21 cellular contexts compared by ENCODE assay signal in the genomic region with DNA sequence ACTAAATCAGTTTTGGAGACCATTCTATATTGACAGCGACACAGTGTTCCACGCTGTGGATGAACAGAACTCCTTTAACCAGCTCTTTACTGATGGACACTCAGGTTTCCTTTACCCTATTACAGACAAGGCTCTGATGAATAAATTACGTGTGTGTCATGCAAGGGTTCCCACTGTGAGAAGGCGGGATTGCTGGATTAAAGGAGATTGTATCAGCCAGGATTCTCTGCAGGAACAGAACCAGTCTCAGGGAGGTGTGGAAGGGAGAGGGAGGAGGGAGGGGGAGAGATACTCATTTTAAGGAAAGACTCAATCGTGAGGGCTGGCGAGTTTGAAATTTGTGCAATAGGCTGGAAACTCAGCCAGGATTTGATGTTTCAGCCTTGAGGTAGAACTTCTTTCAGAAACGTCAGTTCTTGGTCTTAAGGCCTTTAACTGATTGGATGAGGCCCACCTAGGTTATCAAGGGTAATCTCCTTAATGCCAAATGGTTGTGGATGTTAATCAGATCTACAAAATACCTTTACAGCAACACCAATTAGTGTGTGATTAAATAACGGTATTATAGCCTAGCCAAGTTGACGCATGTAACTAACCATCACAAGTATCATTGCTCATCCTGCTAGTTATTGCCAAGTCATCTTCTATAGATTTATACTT.
DNase-seq lines count a peak whose midpoint lies in the region; ATAC-seq, FAIRE-seq and TF ChIP-seq lines count a peak whose summit lies in the region.
"Had no signal": no experiment of that assay in that cellular context is flagged by ENCODE, and none has a peak within 500 bp of the region (broad histone marks: within the 10 kb centered on the region; RNA-seq: fewer than 3 reads in every experiment).

No MANE protein-coding gene starts in this region.

- in situ Hi-C loops in K562 (cut with MboI) = loop anchor here (25.0 kb wide), 1 partner anchor 1261 kb away; no protein-coding TSS in a partner anchor

- DNase-seq in EH (ENCODE audit: low read depth) (peak; percentile 21), HEK293T (ENCODE audit: extremely low spot score) (no peak), K562 (ENCODE audit: extremely low read depth in 1 of 4, low spot score in 3 of 4) (no peak), osteoblast (ENCODE audit: insufficient read length, low spot score, missing footprints) (peak; percentile 65), NOMO-1 treated with DMSO at 0.1 percent for 48 hours (lab: John Stamatoyannopoulos, UW; ENCODE audit: unreplicated experiment) (no peak)
- DNase-seq: Calu3, DMS79 treated with DMSO at 0.1 percent for 48 hours, HFFc6, NCI-H1092 treated with DMSO at 0.1 percent for 48 hours, NCI-H1436, NCI-H187, NCI-H2081 treated with DMSO at 0.1 percent for 48 hours, NCI-H524, NCI-H774, Right ventricle myocardium superior, RPMI8226, T-cell had no signal

- no peak overlapping the region for H2AFZ ChIP-seq in K562 (ENCODE audit: low read depth, low read length)
- H2AFZ ChIP-seq in osteoblast (ENCODE audit: low read length) = no peak overlapping the region

- H3K4me3 ChIP-seq in K562 (no peak overlapping the region), osteoblast (ENCODE audit: insufficient read depth, low read length) (no peak overlapping the region), gastroesophageal sphincter (no peak overlapping the region)

- POLR2A ChIA-PET in HEK293T (lab: Yijun Ruan, JAX) = no interaction called here
- POLR2A ChIA-PET in K562 (lab: Yijun Ruan, JAX) = interaction anchor here (0.6 kb wide), 1 partner anchor 387 kb away, joined by 3 read pairs; no protein-coding TSS in a partner anchor

- H3K9ac ChIP-seq in K562 (ENCODE audit: insufficient read depth in 1 of 2, low read depth in 2 of 2, low read length in 2 of 2) = no peak overlapping the region

- H3K4me2 ChIP-seq in K562 (ENCODE audit: insufficient read depth, low read length) (no peak overlapping the region), osteoblast (ENCODE audit: insufficient read depth, low read length) (no peak overlapping the region)

- TF ChIP-seq POLR2A in K562 (conservative IDR thresholded peaks at IDR 0.05) (no peak), gastroesophageal sphincter (IDR thresholded peaks at IDR 0.05) (no peak)

- H3K27me3 ChIP-seq in K562 (ENCODE audit: control insufficient read depth in 2 of 2, insufficient read depth in 2 of 2, low read length in 2 of 2) = peaks cover 0 to 8% of the 10 kb centered on the region in 2 experiments; a peak in 1 of 5 replicates
- H3K27me3 ChIP-seq in osteoblast (ENCODE audit: insufficient read depth, low read length) = no peaks in the 10 kb centered on the region
- H3K27me3 ChIP-seq in gastroesophageal sphincter = no peaks in the 10 kb centered on the region

- intact Hi-C loops in K562 (cut with micrococcal nuclease) = no loop called here

- no TSS peak for BruUV-seq in K562 (replicated peaks; lab: Mats Ljungman, UMichigan)

- no peak for FAIRE-seq in K562 (lab: Jason Lieb, UNC)
- FAIRE-seq: GM12892, H54 had no signal

- WGBS in K562 (ENCODE audit: insufficient coverage, low coverage, missing lambda C conversion rate) = 11% methylated on average over 9 of the region's 9 CpGs
- 81 to 88% methylated on average over 7 to 9 of the region's 9 CpGs for WGBS in gastroesophageal sphincter (ENCODE audit: low coverage in 1 of 2), 2 donors

- H4K20me1 ChIP-seq in K562 (replicated peaks; ENCODE audit: control insufficient read depth, insufficient read depth, low read length) (no peaks in the 10 kb centered on the region), osteoblast (ENCODE audit: insufficient read depth, low read length) (no peaks in the 10 kb centered on the region)

- CTCF ChIA-PET in HEK293T (lab: Yijun Ruan, JAX) = no interaction called here
- CTCF ChIA-PET in K562 (lab: Yijun Ruan, JAX; ENCODE audit: low intra/inter-chr PET ratio) = no interaction called here

- ATAC-seq in K562 (no peak), GM18861 (IDR thresholded peaks at IDR 0.05; ENCODE audit: unreplicated experiment) (no peak), gastroesophageal sphincter (no peak)
- ATAC-seq: T-cell had no signal

- H3K27ac ChIP-seq in K562 (ENCODE audit: extremely low read depth, low read depth, low read length) (no peak overlapping the region), osteoblast (ENCODE audit: low read depth, low read length) (no peak overlapping the region), gastroesophageal sphincter (no peak overlapping the region)

- TF ChIP-seq EP300 in K562 (IDR thresholded peaks at IDR 0.05; ENCODE audit: low read length) (no peak), gastroesophageal sphincter (IDR thresholded peaks at IDR 0.05) (no peak)

- no peaks in the 10 kb centered on the region for H3K36me3 ChIP-seq in K562 (ENCODE audit: control insufficient read depth, insufficient read depth, low read length)
- no peaks in the 10 kb centered on the region for H3K36me3 ChIP-seq in osteoblast (ENCODE audit: insufficient read depth, low read length)
- H3K36me3 ChIP-seq in gastroesophageal sphincter = no peaks in the 10 kb centered on the region

- H3K9me3 ChIP-seq in K562 (replicated peaks; ENCODE audit: control insufficient read depth, insufficient read depth, low read depth, low read length) (0 out of 2 replicates have a peak, but pooled peaks cover 2% of the 10 kb centered on the region), osteoblast (ENCODE audit: low read depth, low read length) (peaks cover 6% of the 10 kb centered on the region), gastroesophageal sphincter (peaks cover 0 to 10% (median 0%) of the 10 kb centered on the region in 3 donors)

- H3K4me1 ChIP-seq in K562 (replicated peaks in 1 of 2; ENCODE audit: control insufficient read depth in 2 of 2, insufficient read depth in 2 of 2, low read length in 2 of 2) = no peaks in the 10 kb centered on the region
- H3K4me1 ChIP-seq in osteoblast (ENCODE audit: insufficient read depth, low read length) = peaks cover 17% of the 10 kb centered on the region
- H3K4me1 ChIP-seq in gastroesophageal sphincter = no peaks in the 10 kb centered on the region

- H3K9me1 ChIP-seq in K562 (ENCODE audit: control insufficient read depth, insufficient read depth, low read length) = no peaks in the 10 kb centered on the region

- H3K79me2 ChIP-seq in K562 (ENCODE audit: control insufficient read depth, insufficient read depth, low read length) (no peaks in the 10 kb centered on the region), osteoblast (ENCODE audit: insufficient read depth, low read length) (no peaks in the 10 kb centered on the region)

- no peak for TF ChIP-seq RAD21 in K562 (CRISPR knock-in tag; conservative IDR thresholded peaks at IDR 0.05 in 1 of 2, IDR thresholded peaks at IDR 0.05 in 1 of 2)

- TF ChIP-seq CTCF in K562 (IDR thresholded peaks at IDR 0.05 in 2 of 3, conservative IDR thresholded peaks at IDR 0.05 in 1 of 3; ENCODE audit: insufficient read depth in 2 of 3, low read depth in 1 of 3, low read length in 3 of 3) = no peak
- TF ChIP-seq CTCF in osteoblast (IDR thresholded peaks at IDR 0.05; ENCODE audit: extremely low read depth, low read depth, low read length) = no peak
- no peak for TF ChIP-seq CTCF in gastroesophageal sphincter (IDR thresholded peaks at IDR 0.05)

TF ChIP-seq in HEK293T, 16 proteins besides CTCF, POLR2A, EP300 and RAD21:
- no peak for TF ChIP-seq ELF4 (IDR thresholded peaks at IDR 0.05)
- TF ChIP-seq, protein P1, sequence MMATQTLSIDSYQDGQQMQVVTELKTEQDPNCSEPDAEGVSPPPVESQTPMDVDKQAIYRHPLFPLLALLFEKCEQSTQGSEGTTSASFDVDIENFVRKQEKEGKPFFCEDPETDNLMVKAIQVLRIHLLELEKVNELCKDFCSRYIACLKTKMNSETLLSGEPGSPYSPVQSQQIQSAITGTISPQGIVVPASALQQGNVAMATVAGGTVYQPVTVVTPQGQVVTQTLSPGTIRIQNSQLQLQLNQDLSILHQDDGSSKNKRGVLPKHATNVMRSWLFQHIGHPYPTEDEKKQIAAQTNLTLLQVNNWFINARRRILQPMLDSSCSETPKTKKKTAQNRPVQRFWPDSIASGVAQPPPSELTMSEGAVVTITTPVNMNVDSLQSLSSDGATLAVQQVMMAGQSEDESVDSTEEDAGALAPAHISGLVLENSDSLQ (IDR thresholded peaks at IDR 0.05) = peak; percentile 49

TF ChIP-seq in K562, 482 proteins besides CTCF, POLR2A, EP300 and RAD21 (continues in another document):
- TF ChIP-seq, protein P2, sequence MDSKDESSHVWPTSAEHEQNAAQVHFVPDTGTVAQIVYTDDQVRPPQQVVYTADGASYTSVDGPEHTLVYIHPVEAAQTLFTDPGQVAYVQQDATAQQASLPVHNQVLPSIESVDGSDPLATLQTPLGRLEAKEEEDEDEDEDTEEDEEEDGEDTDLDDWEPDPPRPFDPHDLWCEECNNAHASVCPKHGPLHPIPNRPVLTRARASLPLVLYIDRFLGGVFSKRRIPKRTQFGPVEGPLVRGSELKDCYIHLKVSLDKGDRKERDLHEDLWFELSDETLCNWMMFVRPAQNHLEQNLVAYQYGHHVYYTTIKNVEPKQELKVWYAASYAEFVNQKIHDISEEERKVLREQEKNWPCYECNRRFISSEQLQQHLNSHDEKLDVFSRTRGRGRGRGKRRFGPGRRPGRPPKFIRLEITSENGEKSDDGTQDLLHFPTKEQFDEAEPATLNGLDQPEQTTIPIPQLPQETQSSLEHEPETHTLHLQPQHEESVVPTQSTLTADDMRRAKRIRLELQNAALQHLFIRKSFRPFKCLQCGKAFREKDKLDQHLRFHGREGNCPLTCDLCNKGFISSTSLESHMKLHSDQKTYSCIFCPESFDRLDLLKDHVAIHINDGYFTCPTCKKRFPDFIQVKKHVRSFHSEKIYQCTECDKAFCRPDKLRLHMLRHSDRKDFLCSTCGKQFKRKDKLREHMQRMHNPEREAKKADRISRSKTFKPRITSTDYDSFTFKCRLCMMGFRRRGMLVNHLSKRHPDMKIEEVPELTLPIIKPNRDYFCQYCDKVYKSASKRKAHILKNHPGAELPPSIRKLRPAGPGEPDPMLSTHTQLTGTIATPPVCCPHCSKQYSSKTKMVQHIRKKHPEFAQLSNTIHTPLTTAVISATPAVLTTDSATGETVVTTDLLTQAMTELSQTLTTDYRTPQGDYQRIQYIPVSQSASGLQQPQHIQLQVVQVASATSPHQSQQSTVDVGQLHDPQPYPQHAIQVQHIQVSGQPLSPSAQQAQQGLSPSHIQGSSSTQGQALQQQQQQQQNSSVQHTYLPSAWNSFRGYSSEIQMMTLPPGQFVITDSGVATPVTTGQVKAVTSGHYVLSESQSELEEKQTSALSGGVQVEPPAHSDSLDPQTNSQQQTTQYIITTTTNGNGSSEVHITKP (IDR thresholded peaks at IDR 0.05; ENCODE audit: partially characterized antibody) = no peak
- TF ChIP-seq ZNF436 (CRISPR knock-in tag; IDR thresholded peaks at IDR 0.05) (no peak), ZBTB8A (IDR thresholded peaks at IDR 0.05; ENCODE audit: partially characterized antibody) (no peak)

Comparison
In these comparisons a context has a peak if more than half of its experiments do, and no peak if none do; other contexts are left out.
1. DNase-seq: peak in EH (single experiment) and osteoblast (single experiment); none in HEK293T (single experiment), K562 (0 of 4) and NOMO-1 treated with DMSO at 0.1 percent for 48 hours (single experiment).